ENCODE assay signal across 19 cellular contexts in genomic region chr22:47088480-47089145, GRCh38.
DNase-seq lines count a peak whose midpoint lies in the region; ATAC-seq and TF ChIP-seq lines count a peak whose summit lies in the region.
"Had no signal": no experiment of that assay in that cellular context is flagged by ENCODE, and none has a peak within 500 bp of the region (broad histone marks: within the 10 kb centered on the region; RNA-seq: fewer than 3 reads in every experiment).

No MANE protein-coding gene starts in this region.

- H3K18ac ChIP-seq in IMR-90 (ENCODE audit: low read depth, low read length), result no peak overlapping the region

- dilution Hi-C loops in IMR-90 (cut with HindIII; ENCODE audit: low sequenced_read_pairs, unreplicated experiment), result no loop called here

- H4K20me1 ChIP-seq in IMR-90 (ENCODE audit: insufficient read depth, low read length), result no peaks in the 10 kb centered on the region; the same call in 1 of the 2 replicates

- H2BK5ac ChIP-seq in IMR-90 (ENCODE audit: low read depth, low read length, poor library complexity, severe bottlenecking), result no peak overlapping the region

- no peak overlapping the region for H2BK20ac ChIP-seq in IMR-90 (ENCODE audit: low read depth, low read length)

- no peak overlapping the region for H3K9ac ChIP-seq in IMR-90 (ENCODE audit: low read depth, low read length)
- H3K9ac ChIP-seq: SK-N-SH had no signal

- H3K9me1 ChIP-seq in IMR-90 (ENCODE audit: insufficient read depth, low read length), result peaks cover 12% of the 10 kb centered on the region

- no peaks in the 10 kb centered on the region for H3K9me3 Mint-ChIP-seq in central memory CD8-positive, alpha-beta T cell
- H3K9me3 Mint-ChIP-seq in natural killer cell, result peaks cover 0 to 4% of the 10 kb centered on the region in 2 donors
- H3K9me3 Mint-ChIP-seq in stimulated activated naive B cell treated with anti-CD40 and anti-IgM and Interleukin-4, amounts not matched to agents 10 μg/mL and 1 μg/mL and 100 μg/mL, for 72 hours, result peaks cover 0 to 3% of the 10 kb centered on the region in 2 donors

- no peak for TF ChIP-seq CTCF in IMR-90 (conservative IDR thresholded peaks at IDR 0.05; ENCODE audit: low read depth, low read length)
- TF ChIP-seq CTCF in natural killer cell (IDR thresholded peaks at IDR 0.05), result no peak

- H2AFZ ChIP-seq in IMR-90 (replicated peaks; ENCODE audit: low read length, poor library complexity), result no peak overlapping the region

- POLR2A ChIA-PET in IMR-90 (lab: Charles Lee; ENCODE audit: unreplicated experiment), result no interaction called here

- no peak overlapping the region for H3K4me3 Mint-ChIP-seq in central memory CD8-positive, alpha-beta T cell
- H3K4me3 Mint-ChIP-seq in natural killer cell, result peak overlapping the region; percentile 25
- H3K4me3 Mint-ChIP-seq in stimulated activated naive B cell treated with anti-CD40 and anti-IgM and Interleukin-4, amounts not matched to agents 10 μg/mL and 1 μg/mL and 100 μg/mL, for 72 hours, result no peak overlapping the region
- H3K4me3 Mint-ChIP-seq: B cell had no signal

- no peak for TF ChIP-seq POLR2A in IMR-90 (IDR thresholded peaks at IDR 0.05; ENCODE audit: low read depth, low read length)

- H2BK15ac ChIP-seq in IMR-90 (ENCODE audit: low read depth, low read length), result no peak overlapping the region

- H3K36me3 ChIP-seq in IMR-90 (ENCODE audit: control insufficient read depth, insufficient read depth, low read length), result no peaks in the 10 kb centered on the region

- H2BK120ac ChIP-seq in IMR-90 (ENCODE audit: low read depth, low read length), result no peak overlapping the region

- DNase-seq in IMR-90 (peak; percentile 10), natural killer cell (no peak), cerebellar nuclear complex (lab: John Stamatoyannopoulos, UW) (no peak), epidermal melanocyte (ENCODE audit: insufficient read length, low spot score) (no peak), NCI-H2081 treated with DMSO at 0.1 percent for 48 hours (lab: John Stamatoyannopoulos, UW) (no peak)
- no peak for DNase-seq in central memory CD8-positive, alpha-beta T cell (ENCODE audit: low spot score in 2 of 2)
- DNase-seq in stimulated activated naive B cell treated with anti-CD40 and anti-IgM and Interleukin-4, amounts not matched to agents 10 μg/mL and 1 μg/mL and 100 μg/mL, for 72 hours, result no peak
- DNase-seq: ACHN; CD4-positive, alpha-beta memory T cell; GF-D8; GOT3; NCI-H1092; NCI-H146; NCI-H2081; NCI-H510A treated with DMSO at 0.1 percent for 48 hours; NCI-H82; SK-N-SH had no signal

- peaks cover 19% of the 10 kb centered on the region for H3K4me1 ChIP-seq in IMR-90 (ENCODE audit: control insufficient read depth, insufficient read depth, low read length)

- no peak overlapping the region for H3K56ac ChIP-seq in IMR-90 (ENCODE audit: extremely low read depth, insufficient read depth, low read length)

- no peak overlapping the region for H4K91ac ChIP-seq in IMR-90 (ENCODE audit: insufficient read depth, low read depth, low read length)

- intact Hi-C loops in IMR-90 (cut with micrococcal nuclease), result no loop called here
- intact Hi-C loops in natural killer cell (cut with micrococcal nuclease), result no loop called here

- H3K27me3 Mint-ChIP-seq in central memory CD8-positive, alpha-beta T cell, result no peaks in the 10 kb centered on the region
- H3K27me3 Mint-ChIP-seq in natural killer cell (ENCODE audit: low read depth in 2 of 2), result no peaks in the 10 kb centered on the region
- no peaks in the 10 kb centered on the region for H3K27me3 Mint-ChIP-seq in stimulated activated naive B cell treated with anti-CD40 and anti-IgM and Interleukin-4, amounts not matched to agents 10 μg/mL and 1 μg/mL and 100 μg/mL, for 72 hours
- H3K27me3 Mint-ChIP-seq: B cell; CD4-positive, alpha-beta memory T cell had no signal

- H3K4ac ChIP-seq in IMR-90 (ENCODE audit: low read depth, low read length), result no peak overlapping the region

- H3K14ac ChIP-seq in IMR-90 (replicated peaks; ENCODE audit: low read depth, low read length), result no peak overlapping the region

- WGBS in IMR-90 (ENCODE audit: extremely low coverage in 2 of 2, insufficient read length in 1 of 2), 2 experiments, result 65% methylated on average over 3 of the region's 11 CpGs; no CpG with 5 or more reads in 1 of the 2 experiments

- H3K4me1 Mint-ChIP-seq in central memory CD8-positive, alpha-beta T cell, result peaks cover 56% of the 10 kb centered on the region
- peaks cover 40 to 51% of the 10 kb centered on the region in 2 donors for H3K4me1 Mint-ChIP-seq in natural killer cell
- H3K4me1 Mint-ChIP-seq in stimulated activated naive B cell treated with anti-CD40 and anti-IgM and Interleukin-4, amounts not matched to agents 10 μg/mL and 1 μg/mL and 100 μg/mL, for 72 hours, result peaks cover 36 to 61% of the 10 kb centered on the region in 2 donors

- H3K4me2 ChIP-seq in IMR-90 (ENCODE audit: low read depth, low read length), result no peak overlapping the region
- H3K4me2 ChIP-seq: SK-N-SH had no signal

- H3K36me3 Mint-ChIP-seq in central memory CD8-positive, alpha-beta T cell (ENCODE audit: insufficient read depth), result peaks cover 8% of the 10 kb centered on the region
- H3K36me3 Mint-ChIP-seq in natural killer cell, result no peaks in the 10 kb centered on the region
- peaks cover 22 to 34% of the 10 kb centered on the region in 2 donors for H3K36me3 Mint-ChIP-seq in stimulated activated naive B cell treated with anti-CD40 and anti-IgM and Interleukin-4, amounts not matched to agents 10 μg/mL and 1 μg/mL and 100 μg/mL, for 72 hours

- no peaks in the 10 kb centered on the region for H3K27me3 ChIP-seq in IMR-90 (ENCODE audit: control insufficient read depth, insufficient read depth, low read length)

- BruUV-seq in IMR-90 (replicated peaks; lab: Mats Ljungman, UMichigan), result no TSS peak

- ATAC-seq in IMR-90 (ENCODE audit: low read depth), result no peak
- ATAC-seq in central memory CD8-positive, alpha-beta T cell (replicated peaks; ENCODE audit: extremely low read depth, poor library complexity, severe bottlenecking), result no peak
- ATAC-seq in natural killer cell, result no peak
- ATAC-seq in stimulated activated naive B cell treated with anti-CD40 and anti-IgM and Interleukin-4, amounts not matched to agents 10 μg/mL and 1 μg/mL and 100 μg/mL, for 72 hours (replicated peaks), result no peak
- ATAC-seq: Panc1 had no signal

- no peak overlapping the region for H2AK5ac ChIP-seq in IMR-90 (ENCODE audit: low read depth, low read length)

- no peak overlapping the region for H3K4me3 ChIP-seq in IMR-90 (ENCODE audit: insufficient read depth, low read depth, low read length)

- in situ Hi-C loops in IMR-90 (cut with MboI; ENCODE audit: low sequenced_read_pairs), result no loop called here

- H4K5ac ChIP-seq in IMR-90 (ENCODE audit: low read depth, low read length), result no peak overlapping the region

- CTCF ChIA-PET in IMR-90 (lab: Yijun Ruan, JAX), result no interaction called here

- H2AK9ac ChIP-seq in IMR-90 (replicated peaks; ENCODE audit: low read depth, low read length, poor library complexity), result no peak overlapping the region

- H4K8ac ChIP-seq in IMR-90 (ENCODE audit: low read depth in 2 of 2, low read length in 2 of 2), result no peak overlapping the region

- H3K27ac Mint-ChIP-seq in central memory CD8-positive, alpha-beta T cell (ENCODE audit: low read depth), result peak overlapping the region; percentile 14
- peak overlapping the region in 1 of 2 donors; percentile 58 for H3K27ac Mint-ChIP-seq in natural killer cell
- peak overlapping the region; percentile 37 for H3K27ac Mint-ChIP-seq in stimulated activated naive B cell treated with anti-CD40 and anti-IgM and Interleukin-4, amounts not matched to agents 10 μg/mL and 1 μg/mL and 100 μg/mL, for 72 hours
- H3K27ac Mint-ChIP-seq: B cell had no signal

- H3K9me3 ChIP-seq in IMR-90 (ENCODE audit: control insufficient read depth, insufficient read depth, low read length), result peaks cover under 1% of the 10 kb centered on the region; the same call in 1 of the 2 replicates
- H3K9me3 ChIP-seq: SK-N-SH had no signal

- H3K79me1 ChIP-seq in IMR-90 (ENCODE audit: low read depth in 1 of 2, low read length in 2 of 2), result peaks cover 6 to 20% of the 10 kb centered on the region in 2 experiments; a peak in 1 of 4 replicates

- no peak overlapping the region for H3K23ac ChIP-seq in IMR-90 (ENCODE audit: low read depth, low read length)

- no peak overlapping the region for H3K27ac ChIP-seq in IMR-90 (ENCODE audit: insufficient read depth, low read length)

- TF ChIP-seq RAD21 in IMR-90 (IDR thresholded peaks at IDR 0.05; ENCODE audit: low read length), result no peak

TF ChIP-seq in IMR-90, 13 proteins besides CTCF, POLR2A, EP300 and RAD21:
- TF ChIP-seq FOS (IDR thresholded peaks at IDR 0.05; ENCODE audit: low read depth, low read length), result no peak
- TF ChIP-seq CHD1 (IDR thresholded peaks at IDR 0.05; ENCODE audit: low read depth, low read length), result no peak
- TF ChIP-seq RFX5 (IDR thresholded peaks at IDR 0.05; ENCODE audit: low read depth, low read length), result no peak
- TF ChIP-seq NFE2L2 (IDR thresholded peaks at IDR 0.05; ENCODE audit: low read depth, low read length), result no peak
- no peak for TF ChIP-seq CEBPB (IDR thresholded peaks at IDR 0.05; ENCODE audit: low read depth, low read length)
TF ChIP-seq in IMR-90: peak in this region for 0.
